ENCODE assay signal across 17 cellular contexts in the genomic region with DNA sequence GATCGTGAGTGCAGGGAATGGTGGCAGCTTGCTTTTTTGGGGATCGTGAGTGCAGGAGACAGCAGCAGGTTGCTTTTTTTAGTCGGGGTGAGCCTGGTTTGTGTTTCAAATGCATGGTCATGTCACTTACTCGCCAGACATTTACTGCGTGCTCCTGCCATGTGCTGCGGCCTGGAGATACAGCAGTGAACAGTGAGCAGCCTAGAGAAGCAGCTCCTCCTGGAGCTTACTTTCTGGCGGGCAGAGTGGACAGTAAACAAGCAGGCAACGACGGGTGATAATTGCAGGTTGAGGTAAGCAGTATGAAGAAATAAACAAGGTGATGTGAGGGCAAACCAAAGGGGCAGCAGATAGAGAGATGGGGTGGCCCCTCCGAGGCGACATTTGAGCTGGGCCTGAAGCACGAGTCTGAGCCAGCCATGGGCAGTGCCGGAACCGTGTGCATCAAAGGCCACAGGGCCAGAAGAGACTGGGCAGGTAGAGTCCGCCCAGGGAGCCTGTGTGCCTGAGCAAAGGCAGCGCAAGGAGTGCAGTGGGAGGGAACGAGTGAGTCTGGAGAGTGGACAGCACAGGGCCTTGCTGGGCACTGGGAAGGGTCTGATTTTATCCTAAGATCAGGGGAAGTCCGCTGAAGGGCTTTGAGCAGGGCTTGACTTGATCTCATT. TPM values are rescaled to one million over a fixed set of nuclear protein-coding genes. Genes with fewer than 3 reads are reported as not detected.
DNase-seq lines count a peak whose midpoint lies in the region; ATAC-seq and TF ChIP-seq lines count a peak whose summit lies in the region.
"Had no signal": no experiment of that assay in that cellular context is flagged by ENCODE, and none has a peak within 500 bp of the region (broad histone marks: within the 10 kb centered on the region; RNA-seq: fewer than 3 reads in every experiment).

No MANE protein-coding gene starts in this region.

- TF ChIP-seq CTCF in psoas muscle (IDR thresholded peaks at IDR 0.05) (no peak), CD14-positive monocyte (IDR thresholded peaks at IDR 0.05) (no peak)

- H3K4me1 ChIP-seq in CD8-positive, alpha-beta memory T cell (ENCODE audit: insufficient read depth, low read length) = peaks cover 14% of the 10 kb centered on the region
- peaks cover 57% of the 10 kb centered on the region for H3K4me1 ChIP-seq in psoas muscle

- no peak overlapping the region for H3K4me3 ChIP-seq in CD8-positive, alpha-beta memory T cell (ENCODE audit: low read length)
- peak overlapping the region; percentile 66 for H3K4me3 ChIP-seq in psoas muscle
- H3K4me3 ChIP-seq: PC-9 had no signal

- H3K36me3 ChIP-seq in CD8-positive, alpha-beta memory T cell (ENCODE audit: insufficient read depth, low read length) = peaks cover 4% of the 10 kb centered on the region
- no peaks in the 10 kb centered on the region for H3K36me3 ChIP-seq in psoas muscle (ENCODE audit: insufficient read depth in 1 of 2, low read depth in 1 of 2)

- intact Hi-C loops in left cardiac atrium (cut with DNase I) (no loop called here), psoas muscle (cut with DNase I) (no loop called here), CD14-positive monocyte (cut with micrococcal nuclease) (no loop called here)

- H3K27me3 Mint-ChIP-seq in CD8-positive, alpha-beta memory T cell = no peaks in the 10 kb centered on the region
- H3K27me3 Mint-ChIP-seq in CD14-positive monocyte (ENCODE audit: low read depth in 3 of 3) = no peaks in the 10 kb centered on the region
- H3K27me3 Mint-ChIP-seq: activated B cell treated with CpG ODN at 0.5 μM for 24 hours, B cell had no signal

- H3K27ac Mint-ChIP-seq in CD8-positive, alpha-beta memory T cell = peak overlapping the region in 5 of 8 donors; percentile 33 to 87 (median 55)
- H3K27ac Mint-ChIP-seq in CD14-positive monocyte = no peak overlapping the region
- H3K27ac Mint-ChIP-seq: activated B cell treated with CpG ODN at 0.5 μM for 24 hours, B cell had no signal

- H3K27me3 ChIP-seq in CD8-positive, alpha-beta memory T cell (ENCODE audit: insufficient read depth, low read length, poor library complexity, severe bottlenecking) = no peaks in the 10 kb centered on the region
- H3K27me3 ChIP-seq in psoas muscle (ENCODE audit: insufficient read depth in 3 of 3, low read length in 2 of 3) = no peaks in the 10 kb centered on the region

- DNase-seq in CD8-positive, alpha-beta memory T cell = no peak
- DNase-seq in SK-N-DZ (ENCODE audit: low spot score) = peak; percentile 35
- DNase-seq in left cardiac atrium = no peak
- DNase-seq in psoas muscle = no peak
- no peak for DNase-seq in amygdala (lab: John Stamatoyannopoulos, UW)
- DNase-seq in NCI-H1417 (lab: John Stamatoyannopoulos, UW) = no peak
- DNase-seq in CD14-positive monocyte (ENCODE audit: low spot score) = no peak
- DNase-seq: activated B cell treated with CpG ODN at 0.5 μM for 24 hours; activated T-cell treated with anti-CD3 and anti-CD28 coated beads, Interleukin-2, amount 50 U/mL, for 1 hour; cortex of kidney; mammary epithelial cell; NCI-H1105 treated with DMSO at 0.1 percent for 48 hours; NCI-H345; nucleus accumbens; PC-9 had no signal

- CTCF ChIA-PET in CD8-positive, alpha-beta memory T cell (lab: Charles Lee) = interaction anchor here (1.0 to 2.9 kb wide), 4 partner anchors 11 to 69 kb away, joined by 3 to 7 read pairs (median 4); no protein-coding TSS in a partner anchor

- H3K4me3 Mint-ChIP-seq in CD8-positive, alpha-beta memory T cell = peak overlapping the region in 1 of 7 donors; percentile 35
- peak overlapping the region in 1 of 2 donors; percentile 26 for H3K4me3 Mint-ChIP-seq in CD14-positive monocyte
- H3K4me3 Mint-ChIP-seq: activated B cell treated with CpG ODN at 0.5 μM for 24 hours, B cell had no signal

- POLR2A ChIA-PET in CD8-positive, alpha-beta memory T cell (lab: Charles Lee) = no interaction called here

- H3K36me3 Mint-ChIP-seq in CD8-positive, alpha-beta memory T cell = peaks cover 0 to 67% (median 12%) of the 10 kb centered on the region in 3 donors
- peaks cover 24 to 36% of the 10 kb centered on the region in 2 donors for H3K36me3 Mint-ChIP-seq in CD14-positive monocyte

- WGBS in psoas muscle, 3 donors = 41 to 65% (median 42%) methylated on average over 18 of the region's 18 CpGs

- no peak overlapping the region for H3K27ac ChIP-seq in CD8-positive, alpha-beta memory T cell (ENCODE audit: low read depth, low read length)
- H3K27ac ChIP-seq in psoas muscle = peak overlapping the region; percentile 94
- H3K27ac ChIP-seq: PC-9 had no signal

- H3K4me1 Mint-ChIP-seq in CD8-positive, alpha-beta memory T cell = peaks cover 46 to 81% (median 68%) of the 10 kb centered on the region in 3 donors
- peaks cover 16% of the 10 kb centered on the region for H3K4me1 Mint-ChIP-seq in CD14-positive monocyte

- H3K9me3 Mint-ChIP-seq in CD8-positive, alpha-beta memory T cell = no peaks in the 10 kb centered on the region
- no peaks in the 10 kb centered on the region for H3K9me3 Mint-ChIP-seq in CD14-positive monocyte
- H3K9me3 Mint-ChIP-seq: activated B cell treated with CpG ODN at 0.5 μM for 24 hours had no signal

- ATAC-seq in left cardiac atrium = peak; percentile 35 to 56
- ATAC-seq in psoas muscle = peak; percentile 38 to 70 (median 66)
- ATAC-seq in GM21737 (IDR thresholded peaks at IDR 0.05; ENCODE audit: unreplicated experiment) = no peak

- H3K9me3 ChIP-seq in CD8-positive, alpha-beta memory T cell (ENCODE audit: low read length) = no peaks in the 10 kb centered on the region
- H3K9me3 ChIP-seq in psoas muscle = no peaks in the 10 kb centered on the region

RNA-seq across cellular contexts. Expression of a gene that starts 57.3 kb away (rescaled TPM):
- 10 to 100 TPM; 34.0 to 36.4 TPM for total RNA-seq in CD8-positive, alpha-beta memory T cell
- 39.2 TPM for polyA plus RNA-seq in CD8-positive, alpha-beta memory T cell
- polyA plus RNA-seq in SK-N-DZ (2014; cell fraction: cytosol; rRNA removed) = 5.5 and 8.6 TPM in 2 replicates
- 15.5 and 16.1 TPM in 2 replicates for polyA plus RNA-seq in SK-N-DZ (2014; cell fraction: nucleus; rRNA removed)
- total RNA-seq in left cardiac atrium (1 to 10 TPM; 5.2 to 7.8 TPM), psoas muscle (1 to 10 TPM; 2.3 to 4.0 (median 3.0) TPM)
- polyA plus RNA-seq in psoas muscle (1 to 10 TPM; 1.3 to 2.0 (median 1.4) TPM), CD14-positive monocyte (10 to 100 TPM in 1 of 2 donors, 1 to 10 TPM in 1; 8.8 to 13.5 TPM)

Comparison
In these comparisons a context has a peak if more than half of its experiments do, and no peak if none do; other contexts are left out.
1. H3K27ac Mint-ChIP-seq: peak in CD8-positive, alpha-beta memory T cell (5 of 8); none in CD14-positive monocyte (0 of 7).